ENCODE assay signal across 14 cellular contexts in genomic region chr5:176133289-176133870, GRCh38.
DNase-seq lines count a peak whose midpoint lies in the region; ATAC-seq and TF ChIP-seq lines count a peak whose summit lies in the region.
"Had no signal": no experiment of that assay in that cellular context is flagged by ENCODE, and none has a peak within 500 bp of the region (broad histone marks: within the 10 kb centered on the region; RNA-seq: fewer than 3 reads in every experiment).

No MANE protein-coding gene starts in this region.

- H3K27me3 ChIP-seq in right atrium auricular region (peaks cover 4 to 10% of the 10 kb centered on the region in 2 donors), iPS-20b (ENCODE audit: insufficient read depth, low read length) (peaks cover 31% of the 10 kb centered on the region), testis (no peaks in the 10 kb centered on the region)
- H3K27me3 ChIP-seq: colonic mucosa, MG63 had no signal

- TF ChIP-seq CTCF in right atrium auricular region (IDR thresholded peaks at IDR 0.05) = no peak
- TF ChIP-seq CTCF in testis (IDR thresholded peaks at IDR 0.05) = no peak

- TF ChIP-seq POLR2A in testis (IDR thresholded peaks at IDR 0.05) = no peak

- no peaks in the 10 kb centered on the region for H3K27me3 Mint-ChIP-seq in activated naive CD4-positive, alpha-beta T cell treated with anti-CD3 and anti-CD28 coated beads for 36 hours (ENCODE audit: low read depth)

- H3K27ac ChIP-seq in right atrium auricular region = no peak overlapping the region
- H3K27ac ChIP-seq in iPS-20b (ENCODE audit: low read length) = no peak overlapping the region
- no peak overlapping the region for H3K27ac ChIP-seq in testis
- H3K27ac ChIP-seq: colonic mucosa, thoracic aorta had no signal

- no peaks in the 10 kb centered on the region for H3K9me3 Mint-ChIP-seq in activated naive CD4-positive, alpha-beta T cell treated with anti-CD3 and anti-CD28 coated beads for 36 hours
- H3K9me3 Mint-ChIP-seq: activated T-helper 2 cell treated with anti-CD3 and anti-CD28 coated beads, Interferon-gamma antibody, Interleukin-2, Interleukin-4, amounts not matched to agents 10 μg/mL and 5 μg/mL and 100 μg/mL, durations not matched to agents 14 hours and 24 hours and 36 hours had no signal

- H3K9me3 ChIP-seq in right atrium auricular region (no peaks in the 10 kb centered on the region), iPS-20b (ENCODE audit: insufficient read depth, low read depth, low read length) (no peaks in the 10 kb centered on the region), testis (no peaks in the 10 kb centered on the region)
- H3K9me3 ChIP-seq: colonic mucosa, MG63, thoracic aorta had no signal

- H3K36me3 ChIP-seq in right atrium auricular region (no peaks in the 10 kb centered on the region), iPS-20b (ENCODE audit: insufficient read depth, low read depth, low read length) (no peaks in the 10 kb centered on the region), testis (ENCODE audit: low read depth, missing control alignments) (no peaks in the 10 kb centered on the region)
- H3K36me3 ChIP-seq: colonic mucosa, MG63, thoracic aorta had no signal

- H3K4me1 ChIP-seq in right atrium auricular region (no peaks in the 10 kb centered on the region), iPS-20b (ENCODE audit: insufficient read depth, low read length) (no peaks in the 10 kb centered on the region), testis (peaks cover 21% of the 10 kb centered on the region)
- H3K4me1 ChIP-seq: colonic mucosa had no signal

- CTCF ChIA-PET in activated naive CD4-positive, alpha-beta T cell treated with anti-CD3 and anti-CD28 coated beads for 36 hours (lab: Charles Lee) = no interaction called here

- 25 to 34% methylated on average over 32 to 34 of the region's 34 CpGs for WGBS in testis, 2 donors

- H3K4me1 Mint-ChIP-seq in activated naive CD4-positive, alpha-beta T cell treated with anti-CD3 and anti-CD28 coated beads for 36 hours (ENCODE audit: low read depth) = peaks cover 19% of the 10 kb centered on the region

- H3K9ac ChIP-seq in iPS-20b (ENCODE audit: low read depth, low read length) = no peak overlapping the region; the same call in 1 of the 2 replicates

- H3K4me3 ChIP-seq in right atrium auricular region = peak overlapping the region in 1 of 2 donors; percentile 6
- peak overlapping the region; percentile 60; the same call in 1 of the 2 replicates for H3K4me3 ChIP-seq in iPS-20b (ENCODE audit: low read length)
- peak overlapping the region; percentile 15 to 31 for H3K4me3 ChIP-seq in testis
- H3K4me3 ChIP-seq: colonic mucosa, MG63, thoracic aorta had no signal

- H3K36me3 Mint-ChIP-seq in activated naive CD4-positive, alpha-beta T cell treated with anti-CD3 and anti-CD28 coated beads for 36 hours (ENCODE audit: low read depth) = no peaks in the 10 kb centered on the region

- H3K4me3 Mint-ChIP-seq in activated naive CD4-positive, alpha-beta T cell treated with anti-CD3 and anti-CD28 coated beads for 36 hours = peak overlapping the region; percentile 69

- no peak for ATAC-seq in left ventricle myocardium superior

- peak; percentile 18 for DNase-seq in left ventricle myocardium superior
- no peak for DNase-seq in right atrium auricular region (ENCODE audit: low spot score)
- DNase-seq in activated naive CD4-positive, alpha-beta T cell treated with anti-CD3 and anti-CD28 coated beads for 36 hours = peak; percentile 35
- DNase-seq in testis = peak; percentile 17
- no peak for DNase-seq in ureter (ENCODE audit: low spot score)
- DNase-seq in NCI-H345 treated with DMSO at 0.1 percent for 48 hours (lab: John Stamatoyannopoulos, UW; ENCODE audit: unreplicated experiment) = no peak
- DNase-seq in SKM-1 treated with dmso at 0.1 percent for 144 hours (lab: John Stamatoyannopoulos, UW; ENCODE audit: unreplicated experiment) = no peak
- DNase-seq: colonic mucosa, HCEC 1CT, MG63, T-helper 1 cell had no signal

- intact Hi-C loops in left ventricle myocardium superior (cut with micrococcal nuclease) = no loop called here
- intact Hi-C loops in activated naive CD4-positive, alpha-beta T cell treated with anti-CD3 and anti-CD28 coated beads for 36 hours (cut with micrococcal nuclease) = no loop called here
- intact Hi-C loops in testis (cut with DNase I; ENCODE audit: low total_unique reads) = no loop called here

- H3K27ac Mint-ChIP-seq in activated naive CD4-positive, alpha-beta T cell treated with anti-CD3 and anti-CD28 coated beads for 36 hours = no peak overlapping the region
- H3K27ac Mint-ChIP-seq: activated T-helper 2 cell treated with anti-CD3 and anti-CD28 coated beads, Interferon-gamma antibody, Interleukin-2, Interleukin-4, amounts not matched to agents 10 μg/mL and 5 μg/mL and 100 μg/mL, durations not matched to agents 14 hours and 24 hours and 36 hours had no signal

Comparison
In these comparisons a context has a peak if more than half of its experiments do, and no peak if none do; other contexts are left out.
1. DNase-seq: peak in left ventricle myocardium superior (single experiment), activated naive CD4-positive, alpha-beta T cell treated with anti-CD3 and anti-CD28 coated beads for 36 hours (single experiment) and testis (single experiment); none in right atrium auricular region (single experiment), ureter (single experiment), NCI-H345 treated with DMSO at 0.1 percent for 48 hours (single experiment) and SKM-1 treated with dmso at 0.1 percent for 144 hours (single experiment).